ENCODE assay signal across 1 cellular context in genomic region chr1:42657981-42658879, GRCh38.
A peak's percentile ranks its signal among the peaks of the same experiment; 100 is the strongest.
TF ChIP-seq lines count a peak whose summit lies in the region.

Gene PPIH (plus strand): TSS chr1:42658423. CDS start chr1:42658447, 24 bp downstream.

TF ChIP-seq in HepG2, 621 proteins besides CTCF, POLR2A, EP300 and RAD21 (continued from another document and continues in another):
- peak; percentile 73 for TF ChIP-seq POGK (CRISPR knock-in tag; conservative IDR thresholded peaks at IDR 0.05)
- no peak for TF ChIP-seq HMG20A (CRISPR knock-in tag; IDR thresholded peaks at IDR 0.05; ENCODE audit: borderline replicate concordance)
- no peak for TF ChIP-seq MTA3 (CRISPR knock-in tag; IDR thresholded peaks at IDR 0.05)
- TF ChIP-seq, protein P1, sequence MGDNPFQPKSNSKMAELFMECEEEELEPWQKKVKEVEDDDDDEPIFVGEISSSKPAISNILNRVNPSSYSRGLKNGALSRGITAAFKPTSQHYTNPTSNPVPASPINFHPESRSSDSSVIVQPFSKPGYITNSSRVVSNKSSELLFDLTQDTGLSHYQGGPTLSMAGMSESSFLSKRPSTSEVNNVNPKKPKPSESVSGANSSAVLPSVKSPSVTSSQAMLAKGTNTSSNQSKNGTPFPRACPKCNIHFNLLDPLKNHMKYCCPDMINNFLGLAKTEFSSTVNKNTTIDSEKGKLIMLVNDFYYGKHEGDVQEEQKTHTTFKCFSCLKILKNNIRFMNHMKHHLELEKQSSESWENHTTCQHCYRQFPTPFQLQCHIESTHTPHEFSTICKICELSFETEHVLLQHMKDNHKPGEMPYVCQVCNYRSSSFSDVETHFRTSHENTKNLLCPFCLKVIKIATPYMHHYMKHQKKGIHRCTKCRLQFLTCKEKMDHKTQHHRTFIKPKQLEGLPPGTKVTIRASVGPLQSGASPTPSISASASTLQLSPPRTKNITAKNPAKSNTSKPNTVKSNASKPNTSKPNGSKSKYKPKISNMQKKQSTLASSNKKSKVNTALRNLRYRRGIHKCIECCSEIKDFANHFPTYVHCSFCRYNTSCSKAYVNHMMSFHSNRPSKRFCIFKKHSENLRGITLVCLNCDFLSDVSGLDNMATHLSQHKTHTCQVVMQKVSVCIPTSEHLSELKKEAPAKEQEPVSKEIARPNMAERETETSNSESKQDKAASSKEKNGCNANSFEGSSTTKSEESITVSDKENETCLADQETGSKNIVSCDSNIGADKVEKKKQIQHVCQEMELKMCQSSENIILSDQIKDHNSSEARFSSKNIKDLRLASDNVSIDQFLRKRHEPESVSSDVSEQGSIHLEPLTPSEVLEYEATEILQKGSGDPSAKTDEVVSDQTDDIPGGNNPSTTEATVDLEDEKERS (CRISPR knock-in tag; IDR thresholded peaks at IDR 0.05), result peak; percentile 54; the same call in 1 of the 2 replicates
- no peak; the same call in 1 of the 2 replicates for TF ChIP-seq ZBTB43 (CRISPR knock-in tag; conservative IDR thresholded peaks at IDR 0.05)
- peak; percentile 88 for TF ChIP-seq TBX2 (CRISPR knock-in tag; IDR thresholded peaks at IDR 0.05; ENCODE audit: borderline replicate concordance)
- TF ChIP-seq ZNF883 (CRISPR knock-in tag; IDR thresholded peaks at IDR 0.05; ENCODE audit: not compliant biosample characterization), result no peak
- no peak for TF ChIP-seq MED8 (CRISPR knock-in tag; IDR thresholded peaks at IDR 0.05; ENCODE audit: insufficient replicate concordance)
- TF ChIP-seq RELA (CRISPR knock-in tag; IDR thresholded peaks at IDR 0.05), result no peak
- peak; percentile 82; the same call in 1 of the 2 replicates for TF ChIP-seq ZNF44 (CRISPR knock-in tag; IDR thresholded peaks at IDR 0.05)
- TF ChIP-seq, protein P2, sequence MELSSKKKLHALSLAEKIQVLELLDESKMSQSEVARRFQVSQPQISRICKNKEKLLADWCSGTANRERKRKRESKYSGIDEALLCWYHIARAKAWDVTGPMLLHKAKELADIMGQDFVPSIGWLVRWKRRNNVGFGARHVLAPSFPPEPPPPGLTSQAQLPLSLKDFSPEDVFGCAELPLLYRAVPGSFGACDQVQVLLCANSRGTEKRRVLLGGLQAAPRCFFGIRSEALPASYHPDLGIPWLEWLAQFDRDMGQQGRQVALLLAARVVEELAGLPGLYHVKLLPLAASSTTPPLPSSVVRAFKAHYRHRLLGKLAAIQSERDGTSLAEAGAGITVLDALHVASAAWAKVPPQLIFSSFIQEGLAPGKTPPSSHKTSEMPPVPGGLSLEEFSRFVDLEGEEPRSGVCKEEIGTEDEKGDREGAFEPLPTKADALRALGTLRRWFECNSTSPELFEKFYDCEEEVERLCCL (CRISPR knock-in tag; IDR thresholded peaks at IDR 0.05; ENCODE audit: borderline replicate concordance), result no peak
- TF ChIP-seq ZNF430 (CRISPR knock-in tag; IDR thresholded peaks at IDR 0.05), result peak; percentile 68
- no peak for TF ChIP-seq SMC3 (IDR thresholded peaks at IDR 0.05; ENCODE audit: low read length)
- TF ChIP-seq POLR2G (IDR thresholded peaks at IDR 0.05; ENCODE audit: low read depth, low read length), result peak; percentile 96
- no peak; the same call in 1 of the 2 replicates for TF ChIP-seq HES4 (CRISPR knock-in tag; IDR thresholded peaks at IDR 0.05; ENCODE audit: borderline replicate concordance)
- peak; percentile 80; the same call in 1 of the 2 replicates for TF ChIP-seq ZNF792 (CRISPR knock-in tag; IDR thresholded peaks at IDR 0.05)
- no peak for TF ChIP-seq FIP1L1 (IDR thresholded peaks at IDR 0.05; ENCODE audit: borderline replicate concordance, insufficient read depth, low read depth, low read length)
- TF ChIP-seq, protein P3, sequence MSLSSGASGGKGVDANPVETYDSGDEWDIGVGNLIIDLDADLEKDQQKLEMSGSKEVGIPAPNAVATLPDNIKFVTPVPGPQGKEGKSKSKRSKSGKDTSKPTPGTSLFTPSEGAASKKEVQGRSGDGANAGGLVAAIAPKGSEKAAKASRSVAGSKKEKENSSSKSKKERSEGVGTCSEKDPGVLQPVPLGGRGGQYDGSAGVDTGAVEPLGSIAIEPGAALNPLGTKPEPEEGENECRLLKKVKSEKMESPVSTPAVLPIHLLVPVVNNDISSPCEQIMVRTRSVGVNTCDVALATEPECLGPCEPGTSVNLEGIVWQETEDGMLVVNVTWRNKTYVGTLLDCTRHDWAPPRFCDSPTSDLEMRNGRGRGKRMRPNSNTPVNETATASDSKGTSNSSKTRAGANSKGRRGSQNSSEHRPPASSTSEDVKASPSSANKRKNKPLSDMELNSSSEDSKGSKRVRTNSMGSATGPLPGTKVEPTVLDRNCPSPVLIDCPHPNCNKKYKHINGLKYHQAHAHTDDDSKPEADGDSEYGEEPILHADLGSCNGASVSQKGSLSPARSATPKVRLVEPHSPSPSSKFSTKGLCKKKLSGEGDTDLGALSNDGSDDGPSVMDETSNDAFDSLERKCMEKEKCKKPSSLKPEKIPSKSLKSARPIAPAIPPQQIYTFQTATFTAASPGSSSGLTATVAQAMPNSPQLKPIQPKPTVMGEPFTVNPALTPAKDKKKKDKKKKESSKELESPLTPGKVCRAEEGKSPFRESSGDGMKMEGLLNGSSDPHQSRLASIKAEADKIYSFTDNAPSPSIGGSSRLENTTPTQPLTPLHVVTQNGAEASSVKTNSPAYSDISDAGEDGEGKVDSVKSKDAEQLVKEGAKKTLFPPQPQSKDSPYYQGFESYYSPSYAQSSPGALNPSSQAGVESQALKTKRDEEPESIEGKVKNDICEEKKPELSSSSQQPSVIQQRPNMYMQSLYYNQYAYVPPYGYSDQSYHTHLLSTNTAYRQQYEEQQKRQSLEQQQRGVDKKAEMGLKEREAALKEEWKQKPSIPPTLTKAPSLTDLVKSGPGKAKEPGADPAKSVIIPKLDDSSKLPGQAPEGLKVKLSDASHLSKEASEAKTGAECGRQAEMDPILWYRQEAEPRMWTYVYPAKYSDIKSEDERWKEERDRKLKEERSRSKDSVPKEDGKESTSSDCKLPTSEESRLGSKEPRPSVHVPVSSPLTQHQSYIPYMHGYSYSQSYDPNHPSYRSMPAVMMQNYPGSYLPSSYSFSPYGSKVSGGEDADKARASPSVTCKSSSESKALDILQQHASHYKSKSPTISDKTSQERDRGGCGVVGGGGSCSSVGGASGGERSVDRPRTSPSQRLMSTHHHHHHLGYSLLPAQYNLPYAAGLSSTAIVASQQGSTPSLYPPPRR (CRISPR knock-in tag; IDR thresholded peaks at IDR 0.05; ENCODE audit: borderline replicate concordance), result peak; percentile 49; the same call in 1 of the 2 replicates
- TF ChIP-seq ZFP82 (CRISPR knock-in tag; IDR thresholded peaks at IDR 0.05; ENCODE audit: borderline replicate concordance), result no peak
- TF ChIP-seq GLI4 (CRISPR knock-in tag; IDR thresholded peaks at IDR 0.05; ENCODE audit: borderline replicate concordance), result peak; percentile 64; the same call in 1 of the 2 replicates
- no peak for TF ChIP-seq NR0B2 (CRISPR knock-in tag; IDR thresholded peaks at IDR 0.05)
- TF ChIP-seq SRSF9 (IDR thresholded peaks at IDR 0.05; ENCODE audit: borderline replicate concordance, insufficient read depth, low read depth, low read length, poor library complexity, severe bottlenecking), result no peak
- TF ChIP-seq ZNF639 (CRISPR knock-in tag; conservative IDR thresholded peaks at IDR 0.05), result no peak
- TF ChIP-seq ZNF660 (CRISPR knock-in tag; IDR thresholded peaks at IDR 0.05; ENCODE audit: borderline replicate concordance, low read depth), result no peak
- peak; percentile 91 for TF ChIP-seq ZSCAN31 (CRISPR knock-in tag; IDR thresholded peaks at IDR 0.05; ENCODE audit: low read depth)
- 0 out of 2 replicates have a peak, but pooled peaks have one; percentile 12 for TF ChIP-seq PPARG (CRISPR knock-in tag; conservative IDR thresholded peaks at IDR 0.05)
- TF ChIP-seq ZBTB10 (CRISPR knock-in tag; IDR thresholded peaks at IDR 0.05; ENCODE audit: borderline replicate concordance), result no peak
- TF ChIP-seq, protein P4, sequence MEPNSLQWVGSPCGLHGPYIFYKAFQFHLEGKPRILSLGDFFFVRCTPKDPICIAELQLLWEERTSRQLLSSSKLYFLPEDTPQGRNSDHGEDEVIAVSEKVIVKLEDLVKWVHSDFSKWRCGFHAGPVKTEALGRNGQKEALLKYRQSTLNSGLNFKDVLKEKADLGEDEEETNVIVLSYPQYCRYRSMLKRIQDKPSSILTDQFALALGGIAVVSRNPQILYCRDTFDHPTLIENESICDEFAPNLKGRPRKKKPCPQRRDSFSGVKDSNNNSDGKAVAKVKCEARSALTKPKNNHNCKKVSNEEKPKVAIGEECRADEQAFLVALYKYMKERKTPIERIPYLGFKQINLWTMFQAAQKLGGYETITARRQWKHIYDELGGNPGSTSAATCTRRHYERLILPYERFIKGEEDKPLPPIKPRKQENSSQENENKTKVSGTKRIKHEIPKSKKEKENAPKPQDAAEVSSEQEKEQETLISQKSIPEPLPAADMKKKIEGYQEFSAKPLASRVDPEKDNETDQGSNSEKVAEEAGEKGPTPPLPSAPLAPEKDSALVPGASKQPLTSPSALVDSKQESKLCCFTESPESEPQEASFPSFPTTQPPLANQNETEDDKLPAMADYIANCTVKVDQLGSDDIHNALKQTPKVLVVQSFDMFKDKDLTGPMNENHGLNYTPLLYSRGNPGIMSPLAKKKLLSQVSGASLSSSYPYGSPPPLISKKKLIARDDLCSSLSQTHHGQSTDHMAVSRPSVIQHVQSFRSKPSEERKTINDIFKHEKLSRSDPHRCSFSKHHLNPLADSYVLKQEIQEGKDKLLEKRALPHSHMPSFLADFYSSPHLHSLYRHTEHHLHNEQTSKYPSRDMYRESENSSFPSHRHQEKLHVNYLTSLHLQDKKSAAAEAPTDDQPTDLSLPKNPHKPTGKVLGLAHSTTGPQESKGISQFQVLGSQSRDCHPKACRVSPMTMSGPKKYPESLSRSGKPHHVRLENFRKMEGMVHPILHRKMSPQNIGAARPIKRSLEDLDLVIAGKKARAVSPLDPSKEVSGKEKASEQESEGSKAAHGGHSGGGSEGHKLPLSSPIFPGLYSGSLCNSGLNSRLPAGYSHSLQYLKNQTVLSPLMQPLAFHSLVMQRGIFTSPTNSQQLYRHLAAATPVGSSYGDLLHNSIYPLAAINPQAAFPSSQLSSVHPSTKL (CRISPR knock-in tag; IDR thresholded peaks at IDR 0.05), result peak; percentile 57
- TF ChIP-seq, protein P5, sequence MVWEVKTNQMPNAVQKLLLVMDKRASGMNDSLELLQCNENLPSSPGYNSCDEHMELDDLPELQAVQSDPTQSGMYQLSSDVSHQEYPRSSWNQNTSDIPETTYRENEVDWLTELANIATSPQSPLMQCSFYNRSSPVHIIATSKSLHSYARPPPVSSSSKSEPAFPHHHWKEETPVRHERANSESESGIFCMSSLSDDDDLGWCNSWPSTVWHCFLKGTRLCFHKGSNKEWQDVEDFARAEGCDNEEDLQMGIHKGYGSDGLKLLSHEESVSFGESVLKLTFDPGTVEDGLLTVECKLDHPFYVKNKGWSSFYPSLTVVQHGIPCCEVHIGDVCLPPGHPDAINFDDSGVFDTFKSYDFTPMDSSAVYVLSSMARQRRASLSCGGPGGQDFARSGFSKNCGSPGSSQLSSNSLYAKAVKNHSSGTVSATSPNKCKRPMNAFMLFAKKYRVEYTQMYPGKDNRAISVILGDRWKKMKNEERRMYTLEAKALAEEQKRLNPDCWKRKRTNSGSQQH (CRISPR knock-in tag; IDR thresholded peaks at IDR 0.05; ENCODE audit: low read depth), result peak; percentile 96; the same call in 1 of the 2 replicates
- TF ChIP-seq FOXP1 (IDR thresholded peaks at IDR 0.05), result no peak
- no peak; the same call in 1 of the 2 replicates for TF ChIP-seq FOXP1 (CRISPR knock-in tag; IDR thresholded peaks at IDR 0.05)
